ENCODE assay signal across 1 cellular context in the genomic region with DNA sequence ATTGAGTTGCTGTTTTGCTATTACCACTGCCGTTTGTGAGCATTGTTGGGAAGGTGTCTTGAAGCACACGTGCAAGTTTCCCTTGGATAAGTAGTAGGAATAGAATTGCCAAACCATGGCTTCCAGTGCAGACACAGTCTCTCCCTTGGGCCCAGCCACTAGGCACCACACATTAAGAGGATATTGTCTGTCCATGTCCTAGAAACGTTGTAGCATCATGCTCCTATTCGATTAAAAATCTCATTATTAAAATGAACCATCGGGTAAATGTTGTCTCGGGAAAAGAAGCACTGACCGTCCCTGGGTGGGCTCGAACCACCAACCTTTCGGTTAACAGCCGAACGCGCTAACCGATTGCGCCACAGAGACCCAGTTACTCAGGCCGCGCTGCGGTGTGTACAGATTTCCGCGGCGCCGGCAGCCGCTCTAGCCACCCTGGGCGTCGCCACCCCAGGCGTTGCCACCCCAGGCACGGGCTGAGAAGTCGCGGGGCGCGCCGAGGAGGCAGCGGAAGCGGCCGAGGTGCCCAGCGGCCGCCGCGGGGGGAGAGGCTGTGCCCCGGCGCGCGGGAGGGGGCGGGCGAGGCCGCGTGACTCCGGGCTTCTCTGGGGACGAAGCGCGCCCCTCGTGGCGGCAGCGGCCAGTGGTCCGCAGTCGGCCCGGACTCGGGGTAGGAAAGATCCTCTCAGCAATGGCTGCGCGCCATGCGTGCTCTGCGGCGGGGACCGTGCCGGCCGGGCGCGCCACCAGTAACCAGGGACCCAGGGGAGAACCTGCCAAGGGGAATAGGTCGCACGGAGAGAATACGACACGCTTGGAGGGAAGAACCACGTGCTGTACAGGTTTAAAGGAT.
A peak's percentile ranks its signal among the peaks of the same experiment; 100 is the strongest.
TF ChIP-seq lines count a peak whose summit lies in the region.

No MANE protein-coding gene starts in this region.

TF ChIP-seq in HepG2, 621 proteins besides CTCF, POLR2A, EP300 and RAD21 (continued from another document and continues in another):
- TF ChIP-seq, protein P1, sequence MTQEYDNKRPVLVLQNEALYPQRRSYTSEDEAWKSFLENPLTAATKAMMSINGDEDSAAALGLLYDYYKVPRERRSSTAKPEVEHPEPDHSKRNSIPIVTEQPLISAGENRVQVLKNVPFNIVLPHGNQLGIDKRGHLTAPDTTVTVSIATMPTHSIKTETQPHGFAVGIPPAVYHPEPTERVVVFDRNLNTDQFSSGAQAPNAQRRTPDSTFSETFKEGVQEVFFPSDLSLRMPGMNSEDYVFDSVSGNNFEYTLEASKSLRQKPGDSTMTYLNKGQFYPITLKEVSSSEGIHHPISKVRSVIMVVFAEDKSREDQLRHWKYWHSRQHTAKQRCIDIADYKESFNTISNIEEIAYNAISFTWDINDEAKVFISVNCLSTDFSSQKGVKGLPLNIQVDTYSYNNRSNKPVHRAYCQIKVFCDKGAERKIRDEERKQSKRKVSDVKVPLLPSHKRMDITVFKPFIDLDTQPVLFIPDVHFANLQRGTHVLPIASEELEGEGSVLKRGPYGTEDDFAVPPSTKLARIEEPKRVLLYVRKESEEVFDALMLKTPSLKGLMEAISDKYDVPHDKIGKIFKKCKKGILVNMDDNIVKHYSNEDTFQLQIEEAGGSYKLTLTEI (CRISPR knock-in tag; conservative IDR thresholded peaks at IDR 0.05) = no peak
- no peak for TF ChIP-seq MBNL3 (CRISPR knock-in tag; conservative IDR thresholded peaks at IDR 0.05)
- TF ChIP-seq, protein P2, sequence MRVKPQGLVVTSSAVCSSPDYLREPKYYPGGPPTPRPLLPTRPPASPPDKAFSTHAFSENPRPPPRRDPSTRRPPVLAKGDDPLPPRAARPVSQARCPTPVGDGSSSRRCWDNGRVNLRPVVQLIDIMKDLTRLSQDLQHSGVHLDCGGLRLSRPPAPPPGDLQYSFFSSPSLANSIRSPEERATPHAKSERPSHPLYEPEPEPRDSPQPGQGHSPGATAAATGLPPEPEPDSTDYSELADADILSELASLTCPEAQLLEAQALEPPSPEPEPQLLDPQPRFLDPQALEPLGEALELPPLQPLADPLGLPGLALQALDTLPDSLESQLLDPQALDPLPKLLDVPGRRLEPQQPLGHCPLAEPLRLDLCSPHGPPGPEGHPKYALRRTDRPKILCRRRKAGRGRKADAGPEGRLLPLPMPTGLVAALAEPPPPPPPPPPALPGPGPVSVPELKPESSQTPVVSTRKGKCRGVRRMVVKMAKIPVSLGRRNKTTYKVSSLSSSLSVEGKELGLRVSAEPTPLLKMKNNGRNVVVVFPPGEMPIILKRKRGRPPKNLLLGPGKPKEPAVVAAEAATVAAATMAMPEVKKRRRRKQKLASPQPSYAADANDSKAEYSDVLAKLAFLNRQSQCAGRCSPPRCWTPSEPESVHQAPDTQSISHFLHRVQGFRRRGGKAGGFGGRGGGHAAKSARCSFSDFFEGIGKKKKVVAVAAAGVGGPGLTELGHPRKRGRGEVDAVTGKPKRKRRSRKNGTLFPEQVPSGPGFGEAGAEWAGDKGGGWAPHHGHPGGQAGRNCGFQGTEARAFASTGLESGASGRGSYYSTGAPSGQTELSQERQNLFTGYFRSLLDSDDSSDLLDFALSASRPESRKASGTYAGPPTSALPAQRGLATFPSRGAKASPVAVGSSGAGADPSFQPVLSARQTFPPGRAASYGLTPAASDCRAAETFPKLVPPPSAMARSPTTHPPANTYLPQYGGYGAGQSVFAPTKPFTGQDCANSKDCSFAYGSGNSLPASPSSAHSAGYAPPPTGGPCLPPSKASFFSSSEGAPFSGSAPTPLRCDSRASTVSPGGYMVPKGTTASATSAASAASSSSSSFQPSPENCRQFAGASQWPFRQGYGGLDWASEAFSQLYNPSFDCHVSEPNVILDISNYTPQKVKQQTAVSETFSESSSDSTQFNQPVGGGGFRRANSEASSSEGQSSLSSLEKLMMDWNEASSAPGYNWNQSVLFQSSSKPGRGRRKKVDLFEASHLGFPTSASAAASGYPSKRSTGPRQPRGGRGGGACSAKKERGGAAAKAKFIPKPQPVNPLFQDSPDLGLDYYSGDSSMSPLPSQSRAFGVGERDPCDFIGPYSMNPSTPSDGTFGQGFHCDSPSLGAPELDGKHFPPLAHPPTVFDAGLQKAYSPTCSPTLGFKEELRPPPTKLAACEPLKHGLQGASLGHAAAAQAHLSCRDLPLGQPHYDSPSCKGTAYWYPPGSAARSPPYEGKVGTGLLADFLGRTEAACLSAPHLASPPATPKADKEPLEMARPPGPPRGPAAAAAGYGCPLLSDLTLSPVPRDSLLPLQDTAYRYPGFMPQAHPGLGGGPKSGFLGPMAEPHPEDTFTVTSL (CRISPR knock-in tag; IDR thresholded peaks at IDR 0.05; ENCODE audit: borderline replicate concordance) = no peak
- TF ChIP-seq MEF2D (CRISPR knock-in tag; IDR thresholded peaks at IDR 0.05) = no peak
- no peak; the same call in 1 of the 2 replicates for TF ChIP-seq SMC3 (IDR thresholded peaks at IDR 0.05; ENCODE audit: low read length)
- no peak for TF ChIP-seq PCBP1 (IDR thresholded peaks at IDR 0.05; ENCODE audit: borderline replicate concordance, low read depth, low read length)
- TF ChIP-seq, protein P3, sequence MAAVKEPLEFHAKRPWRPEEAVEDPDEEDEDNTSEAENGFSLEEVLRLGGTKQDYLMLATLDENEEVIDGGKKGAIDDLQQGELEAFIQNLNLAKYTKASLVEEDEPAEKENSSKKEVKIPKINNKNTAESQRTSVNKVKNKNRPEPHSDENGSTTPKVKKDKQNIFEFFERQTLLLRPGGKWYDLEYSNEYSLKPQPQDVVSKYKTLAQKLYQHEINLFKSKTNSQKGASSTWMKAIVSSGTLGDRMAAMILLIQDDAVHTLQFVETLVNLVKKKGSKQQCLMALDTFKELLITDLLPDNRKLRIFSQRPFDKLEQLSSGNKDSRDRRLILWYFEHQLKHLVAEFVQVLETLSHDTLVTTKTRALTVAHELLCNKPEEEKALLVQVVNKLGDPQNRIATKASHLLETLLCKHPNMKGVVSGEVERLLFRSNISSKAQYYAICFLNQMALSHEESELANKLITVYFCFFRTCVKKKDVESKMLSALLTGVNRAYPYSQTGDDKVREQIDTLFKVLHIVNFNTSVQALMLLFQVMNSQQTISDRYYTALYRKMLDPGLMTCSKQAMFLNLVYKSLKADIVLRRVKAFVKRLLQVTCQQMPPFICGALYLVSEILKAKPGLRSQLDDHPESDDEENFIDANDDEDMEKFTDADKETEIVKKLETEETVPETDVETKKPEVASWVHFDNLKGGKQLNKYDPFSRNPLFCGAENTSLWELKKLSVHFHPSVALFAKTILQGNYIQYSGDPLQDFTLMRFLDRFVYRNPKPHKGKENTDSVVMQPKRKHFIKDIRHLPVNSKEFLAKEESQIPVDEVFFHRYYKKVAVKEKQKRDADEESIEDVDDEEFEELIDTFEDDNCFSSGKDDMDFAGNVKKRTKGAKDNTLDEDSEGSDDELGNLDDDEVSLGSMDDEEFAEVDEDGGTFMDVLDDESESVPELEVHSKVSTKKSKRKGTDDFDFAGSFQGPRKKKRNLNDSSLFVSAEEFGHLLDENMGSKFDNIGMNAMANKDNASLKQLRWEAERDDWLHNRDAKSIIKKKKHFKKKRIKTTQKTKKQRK (IDR thresholded peaks at IDR 0.05; ENCODE audit: low read length) = no peak
- no peak; the same call in 1 of the 2 replicates for TF ChIP-seq HOXA9 (CRISPR knock-in tag; IDR thresholded peaks at IDR 0.05; ENCODE audit: borderline replicate concordance)
- peak; percentile 20; the same call in 1 of the 2 replicates for TF ChIP-seq ZNF616 (CRISPR knock-in tag; IDR thresholded peaks at IDR 0.05; ENCODE audit: low read depth)
- no peak for TF ChIP-seq ONECUT2 (CRISPR knock-in tag; IDR thresholded peaks at IDR 0.05)
- TF ChIP-seq, protein P4, sequence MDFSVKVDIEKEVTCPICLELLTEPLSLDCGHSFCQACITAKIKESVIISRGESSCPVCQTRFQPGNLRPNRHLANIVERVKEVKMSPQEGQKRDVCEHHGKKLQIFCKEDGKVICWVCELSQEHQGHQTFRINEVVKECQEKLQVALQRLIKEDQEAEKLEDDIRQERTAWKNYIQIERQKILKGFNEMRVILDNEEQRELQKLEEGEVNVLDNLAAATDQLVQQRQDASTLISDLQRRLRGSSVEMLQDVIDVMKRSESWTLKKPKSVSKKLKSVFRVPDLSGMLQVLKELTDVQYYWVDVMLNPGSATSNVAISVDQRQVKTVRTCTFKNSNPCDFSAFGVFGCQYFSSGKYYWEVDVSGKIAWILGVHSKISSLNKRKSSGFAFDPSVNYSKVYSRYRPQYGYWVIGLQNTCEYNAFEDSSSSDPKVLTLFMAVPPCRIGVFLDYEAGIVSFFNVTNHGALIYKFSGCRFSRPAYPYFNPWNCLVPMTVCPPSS (IDR thresholded peaks at IDR 0.05) = no peak
- TF ChIP-seq, protein P5, sequence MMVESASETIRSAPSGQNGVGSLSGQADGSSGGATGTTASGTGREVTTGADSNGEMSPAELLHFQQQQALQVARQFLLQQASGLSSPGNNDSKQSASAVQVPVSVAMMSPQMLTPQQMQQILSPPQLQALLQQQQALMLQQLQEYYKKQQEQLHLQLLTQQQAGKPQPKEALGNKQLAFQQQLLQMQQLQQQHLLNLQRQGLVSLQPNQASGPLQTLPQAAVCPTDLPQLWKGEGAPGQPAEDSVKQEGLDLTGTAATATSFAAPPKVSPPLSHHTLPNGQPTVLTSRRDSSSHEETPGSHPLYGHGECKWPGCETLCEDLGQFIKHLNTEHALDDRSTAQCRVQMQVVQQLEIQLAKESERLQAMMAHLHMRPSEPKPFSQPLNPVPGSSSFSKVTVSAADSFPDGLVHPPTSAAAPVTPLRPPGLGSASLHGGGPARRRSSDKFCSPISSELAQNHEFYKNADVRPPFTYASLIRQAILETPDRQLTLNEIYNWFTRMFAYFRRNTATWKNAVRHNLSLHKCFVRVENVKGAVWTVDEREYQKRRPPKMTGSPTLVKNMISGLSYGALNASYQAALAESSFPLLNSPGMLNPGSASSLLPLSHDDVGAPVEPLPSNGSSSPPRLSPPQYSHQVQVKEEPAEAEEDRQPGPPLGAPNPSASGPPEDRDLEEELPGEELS (CRISPR knock-in tag; IDR thresholded peaks at IDR 0.05) = no peak
- TF ChIP-seq ZNF3 (CRISPR knock-in tag; IDR thresholded peaks at IDR 0.05) = no peak
- TF ChIP-seq RAD51 (IDR thresholded peaks at IDR 0.05; ENCODE audit: borderline replicate concordance) = no peak
- TF ChIP-seq, protein P6, sequence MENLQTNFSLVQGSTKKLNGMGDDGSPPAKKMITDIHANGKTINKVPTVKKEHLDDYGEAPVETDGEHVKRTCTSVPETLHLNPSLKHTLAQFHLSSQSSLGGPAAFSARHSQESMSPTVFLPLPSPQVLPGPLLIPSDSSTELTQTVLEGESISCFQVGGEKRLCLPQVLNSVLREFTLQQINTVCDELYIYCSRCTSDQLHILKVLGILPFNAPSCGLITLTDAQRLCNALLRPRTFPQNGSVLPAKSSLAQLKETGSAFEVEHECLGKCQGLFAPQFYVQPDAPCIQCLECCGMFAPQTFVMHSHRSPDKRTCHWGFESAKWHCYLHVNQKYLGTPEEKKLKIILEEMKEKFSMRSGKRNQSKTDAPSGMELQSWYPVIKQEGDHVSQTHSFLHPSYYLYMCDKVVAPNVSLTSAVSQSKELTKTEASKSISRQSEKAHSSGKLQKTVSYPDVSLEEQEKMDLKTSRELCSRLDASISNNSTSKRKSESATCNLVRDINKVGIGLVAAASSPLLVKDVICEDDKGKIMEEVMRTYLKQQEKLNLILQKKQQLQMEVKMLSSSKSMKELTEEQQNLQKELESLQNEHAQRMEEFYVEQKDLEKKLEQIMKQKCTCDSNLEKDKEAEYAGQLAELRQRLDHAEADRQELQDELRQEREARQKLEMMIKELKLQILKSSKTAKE (CRISPR knock-in tag; IDR thresholded peaks at IDR 0.05; ENCODE audit: borderline replicate concordance) = no peak
- peak; percentile 55 for TF ChIP-seq MED8 (CRISPR knock-in tag; IDR thresholded peaks at IDR 0.05; ENCODE audit: insufficient replicate concordance)
- peak; percentile 21; the same call in 1 of the 2 replicates for TF ChIP-seq KDM5A (IDR thresholded peaks at IDR 0.05; ENCODE audit: borderline replicate concordance, low read length)
- TF ChIP-seq ZNF780A (CRISPR knock-in tag; IDR thresholded peaks at IDR 0.05) = 0 out of 2 replicates have a peak, but pooled peaks have one; percentile 8
- TF ChIP-seq ZC3H4 (CRISPR knock-in tag; IDR thresholded peaks at IDR 0.05; ENCODE audit: borderline replicate concordance) = no peak
- no peak; the same call in 1 of the 2 replicates for TF ChIP-seq ZNF557 (CRISPR knock-in tag; IDR thresholded peaks at IDR 0.05)
- TF ChIP-seq ZFX (CRISPR knock-in tag; IDR thresholded peaks at IDR 0.05; ENCODE audit: low read depth) = peak; percentile 55
- TF ChIP-seq AGO2 (optimal IDR thresholded peaks at IDR 0.05; ENCODE audit: low read depth, low read length) = peak; percentile 45
- TF ChIP-seq ZFAT (CRISPR knock-in tag; conservative IDR thresholded peaks at IDR 0.05) = no peak
- no peak; the same call in 1 of the 2 replicates for TF ChIP-seq NFATC3 (CRISPR knock-in tag; IDR thresholded peaks at IDR 0.05)
- TF ChIP-seq MYNN (CRISPR knock-in tag; IDR thresholded peaks at IDR 0.05; ENCODE audit: low read depth) = no peak
- TF ChIP-seq MBD4 (IDR thresholded peaks at IDR 0.05; ENCODE audit: borderline replicate concordance, low read length) = no peak
- no peak for TF ChIP-seq HHEX (CRISPR knock-in tag; IDR thresholded peaks at IDR 0.05)
- TF ChIP-seq, protein P7, sequence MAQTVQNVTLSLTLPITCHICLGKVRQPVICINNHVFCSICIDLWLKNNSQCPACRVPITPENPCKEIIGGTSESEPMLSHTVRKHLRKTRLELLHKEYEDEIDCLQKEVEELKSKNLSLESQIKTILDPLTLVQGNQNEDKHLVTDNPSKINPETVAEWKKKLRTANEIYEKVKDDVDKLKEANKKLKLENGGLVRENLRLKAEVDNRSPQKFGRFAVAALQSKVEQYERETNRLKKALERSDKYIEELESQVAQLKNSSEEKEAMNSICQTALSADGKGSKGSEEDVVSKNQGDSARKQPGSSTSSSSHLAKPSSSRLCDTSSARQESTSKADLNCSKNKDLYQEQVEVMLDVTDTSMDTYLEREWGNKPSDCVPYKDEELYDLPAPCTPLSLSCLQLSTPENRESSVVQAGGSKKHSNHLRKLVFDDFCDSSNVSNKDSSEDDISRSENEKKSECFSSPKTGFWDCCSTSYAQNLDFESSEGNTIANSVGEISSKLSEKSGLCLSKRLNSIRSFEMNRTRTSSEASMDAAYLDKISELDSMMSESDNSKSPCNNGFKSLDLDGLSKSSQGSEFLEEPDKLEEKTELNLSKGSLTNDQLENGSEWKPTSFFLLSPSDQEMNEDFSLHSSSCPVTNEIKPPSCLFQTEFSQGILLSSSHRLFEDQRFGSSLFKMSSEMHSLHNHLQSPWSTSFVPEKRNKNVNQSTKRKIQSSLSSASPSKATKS (CRISPR knock-in tag; IDR thresholded peaks at IDR 0.05) = no peak; the same call in 1 of the 2 replicates
- TF ChIP-seq CHD4 (IDR thresholded peaks at IDR 0.05; ENCODE audit: borderline replicate concordance, low read length) = peak; percentile 48; the same call in 1 of the 2 replicates
- peak; percentile 82; the same call in 1 of the 2 replicates for TF ChIP-seq KDM2A (CRISPR knock-in tag; IDR thresholded peaks at IDR 0.05; ENCODE audit: borderline replicate concordance, low read depth)
- no peak for TF ChIP-seq MTF1 (CRISPR knock-in tag; IDR thresholded peaks at IDR 0.05)
- TF ChIP-seq SUZ12 (IDR thresholded peaks at IDR 0.05; ENCODE audit: low read depth, low read length) = no peak
- TF ChIP-seq, protein P8, sequence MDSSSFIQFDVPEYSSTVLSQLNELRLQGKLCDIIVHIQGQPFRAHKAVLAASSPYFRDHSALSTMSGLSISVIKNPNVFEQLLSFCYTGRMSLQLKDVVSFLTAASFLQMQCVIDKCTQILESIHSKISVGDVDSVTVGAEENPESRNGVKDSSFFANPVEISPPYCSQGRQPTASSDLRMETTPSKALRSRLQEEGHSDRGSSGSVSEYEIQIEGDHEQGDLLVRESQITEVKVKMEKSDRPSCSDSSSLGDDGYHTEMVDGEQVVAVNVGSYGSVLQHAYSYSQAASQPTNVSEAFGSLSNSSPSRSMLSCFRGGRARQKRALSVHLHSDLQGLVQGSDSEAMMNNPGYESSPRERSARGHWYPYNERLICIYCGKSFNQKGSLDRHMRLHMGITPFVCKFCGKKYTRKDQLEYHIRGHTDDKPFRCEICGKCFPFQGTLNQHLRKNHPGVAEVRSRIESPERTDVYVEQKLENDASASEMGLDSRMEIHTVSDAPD (CRISPR knock-in tag; IDR thresholded peaks at IDR 0.05) = no peak
- no peak for TF ChIP-seq ZC3H13 (CRISPR knock-in tag; IDR thresholded peaks at IDR 0.05)
